Comparison of ENCODE assay signal across 14 cellular contexts in genomic region chr20:52500150-52500549, GRCh38.
"Had no signal": no experiment of that assay in that cellular context is flagged by ENCODE, and none has a peak within 500 bp of the region (broad histone marks: within the 10 kb centered on the region; RNA-seq: fewer than 3 reads in every experiment).

No MANE protein-coding gene starts in this region.

- ATAC-seq: body of pancreas, esophagus mucosa, left ventricle myocardium superior, psoas muscle, sciatic nerve had no signal

- H3K27me3 Mint-ChIP-seq: activated CD4-positive, alpha-beta T cell treated with anti-CD3 and anti-CD28 coated beads, Interleukin-2, amount 10 ng/mL, durations not matched to agents 7 days and 5 days; activated naive CD4-positive, alpha-beta T cell treated with anti-CD3 and anti-CD28 coated beads, Interleukin-2, amount 50 U/mL, for 24 hours had no signal

- H3K4me1 ChIP-seq: body of pancreas, psoas muscle had no signal

- H3K27ac Mint-ChIP-seq: activated B cell treated with CpG ODN at 0.5 μM for 24 hours; activated CD4-positive, alpha-beta T cell treated with anti-CD3 and anti-CD28 coated beads, Interleukin-2, amount 10 ng/mL, durations not matched to agents 7 days and 5 days; activated naive CD4-positive, alpha-beta T cell treated with anti-CD3 and anti-CD28 coated beads, Interleukin-2, amount 50 U/mL, for 24 hours; mesothelial cell of epicardium; T-helper 1 cell treated with Interleukin-12 subunit alpha and Interleukin-12 subunit beta and Interleukin-4 antibody, amounts not matched to agents 30 μg/mL and 1 μg/mL, for 36 hours had no signal

- H3K36me3 Mint-ChIP-seq: mesothelial cell of epicardium had no signal

- H3K27ac ChIP-seq: body of pancreas, psoas muscle had no signal

- H3K27me3 ChIP-seq: body of pancreas had no signal

- DNase-seq: activated B cell treated with CpG ODN at 0.5 μM for 24 hours; activated CD4-positive, alpha-beta T cell treated with anti-CD3 and anti-CD28 coated beads, Interleukin-2, amount 10 ng/mL, durations not matched to agents 7 days and 5 days; body of pancreas; kidney; left ventricle myocardium superior; psoas muscle; stimulated activated naive CD4-positive, alpha-beta T cell; trophoblast cell had no signal

- H3K4me3 ChIP-seq: body of pancreas, psoas muscle had no signal

- H3K4me1 Mint-ChIP-seq: activated B cell treated with CpG ODN at 0.5 μM for 24 hours; activated CD4-positive, alpha-beta T cell treated with anti-CD3 and anti-CD28 coated beads, Interleukin-2, amount 10 ng/mL, durations not matched to agents 7 days and 5 days; central memory CD8-positive, alpha-beta T cell had no signal

- H3K9me3 ChIP-seq: body of pancreas, psoas muscle had no signal

- H3K4me3 Mint-ChIP-seq: activated B cell treated with CpG ODN at 0.5 μM for 24 hours; activated CD4-positive, alpha-beta T cell treated with anti-CD3 and anti-CD28 coated beads, Interleukin-2, amount 10 ng/mL, durations not matched to agents 7 days and 5 days; activated naive CD4-positive, alpha-beta T cell treated with anti-CD3 and anti-CD28 coated beads, Interleukin-2, amount 50 U/mL, for 24 hours; central memory CD8-positive, alpha-beta T cell; mesothelial cell of epicardium; T-helper 1 cell treated with Interleukin-12 subunit alpha and Interleukin-12 subunit beta and Interleukin-4 antibody, amounts not matched to agents 30 μg/mL and 1 μg/mL, for 36 hours had no signal
